ENCODE assay signal across 8 cellular contexts in the genomic region with DNA sequence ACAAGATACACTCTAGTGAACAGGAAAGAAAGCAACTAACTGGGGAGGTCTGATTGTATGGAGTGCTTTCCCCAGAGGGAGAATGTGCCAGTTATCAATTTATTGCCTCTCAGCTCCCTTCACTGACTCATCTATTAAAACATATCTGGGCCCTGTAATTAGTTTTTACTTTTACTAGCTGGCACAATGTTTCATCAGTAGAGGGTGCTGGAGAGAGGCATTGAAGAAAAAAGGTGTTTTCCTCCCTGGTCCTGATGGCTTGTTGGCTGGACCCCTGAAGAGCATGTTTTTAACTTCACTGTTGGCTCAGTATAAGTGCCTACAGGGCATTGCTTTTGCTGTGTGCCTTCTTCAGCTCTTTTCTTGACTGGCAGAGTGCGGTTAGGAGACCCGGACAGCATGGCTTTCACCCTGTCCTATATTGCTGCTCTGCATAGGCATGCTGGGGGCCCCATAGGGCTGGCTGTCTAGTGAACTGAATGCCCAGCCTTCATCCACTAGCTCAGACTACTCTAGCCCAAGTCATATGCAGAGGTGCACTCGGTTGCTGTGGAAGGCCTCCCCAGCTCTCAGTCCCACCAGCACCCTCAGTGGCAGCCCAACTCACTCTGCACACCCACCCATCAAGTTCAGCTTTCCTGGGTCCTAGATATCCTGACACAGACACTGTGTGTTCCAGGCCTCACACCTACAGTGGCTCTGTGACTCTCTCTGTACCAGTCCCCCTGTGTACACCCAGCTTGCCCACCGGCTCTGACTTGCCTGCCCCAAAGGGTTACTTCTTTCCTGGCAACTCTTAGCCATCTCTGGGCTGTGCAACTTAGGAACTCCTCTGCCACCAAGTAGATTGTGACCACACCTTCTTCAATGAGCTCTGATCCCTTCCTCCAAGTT.
DNase-seq lines count a peak whose midpoint lies in the region; ATAC-seq and TF ChIP-seq lines count a peak whose summit lies in the region.

No MANE protein-coding gene starts in this region.

- H2AFZ ChIP-seq in SU-DHL-6 (ENCODE audit: low read depth, low read length, severe bottlenecking) = peak overlapping the region; percentile 57

- H3K27me3 ChIP-seq in Caco-2 (replicated peaks; ENCODE audit: control insufficient read depth, insufficient read depth, low read length) = no peaks in the 10 kb centered on the region
- H3K27me3 ChIP-seq in SU-DHL-6 (ENCODE audit: low read length) = no peaks in the 10 kb centered on the region

- H3K4me3 ChIP-seq in Caco-2 (ENCODE audit: low read depth, low read length) (no peak overlapping the region), SU-DHL-6 (ENCODE audit: insufficient read depth, low read length, poor library complexity, severe bottlenecking) (peak overlapping the region; percentile 9)

- H3K4me2 ChIP-seq in SU-DHL-6 (ENCODE audit: low read depth, low read length, poor library complexity, severe bottlenecking) = peak overlapping the region; percentile 41

- no peak overlapping the region for H3K4me3 Mint-ChIP-seq in Caco-2 (ENCODE audit: unreplicated experiment)

- no peaks in the 10 kb centered on the region for H3K79me2 ChIP-seq in SU-DHL-6 (ENCODE audit: insufficient read depth, low read length)

- H3K9me3 Mint-ChIP-seq in Caco-2 (ENCODE audit: unreplicated experiment) = peaks cover 3% of the 10 kb centered on the region

- CTCF ChIA-PET in Caco-2 (lab: Charles Lee) = no interaction called here

- no peak overlapping the region for H3K27ac Mint-ChIP-seq in Caco-2 (ENCODE audit: unreplicated experiment)

- DNase-seq in Caco-2 = no peak
- peak; percentile 35 for DNase-seq in kidney glomerular epithelial cell (lab: John Stamatoyannopoulos, UW)
- DNase-seq in NOMO-1 treated with DMSO at 0.1 percent for 48 hours (lab: John Stamatoyannopoulos, UW; ENCODE audit: unreplicated experiment) = no peak
- no peak for DNase-seq in NCI-H1105 (lab: John Stamatoyannopoulos, UW)
- no peak for DNase-seq in substantia nigra (lab: John Stamatoyannopoulos, UW)

- peaks cover 7% of the 10 kb centered on the region for H3K4me1 Mint-ChIP-seq in Caco-2 (ENCODE audit: low read depth, unreplicated experiment)

- no peaks in the 10 kb centered on the region for H3K27me3 Mint-ChIP-seq in Caco-2 (ENCODE audit: insufficient read depth, unreplicated experiment)

- H3K4me1 ChIP-seq in Caco-2 = no peaks in the 10 kb centered on the region

- no peaks in the 10 kb centered on the region for H4K20me1 ChIP-seq in SU-DHL-6 (ENCODE audit: low read depth, low read length)

- H3K9me3 ChIP-seq in Caco-2 = peaks cover 4% of the 10 kb centered on the region; the same call in 1 of the 2 replicates
- H3K9me3 ChIP-seq in SU-DHL-6 (ENCODE audit: insufficient read depth, low read length) = no peaks in the 10 kb centered on the region

- no peaks in the 10 kb centered on the region for H3K36me3 Mint-ChIP-seq in Caco-2 (ENCODE audit: insufficient read depth, unreplicated experiment)

- H3K9me2 ChIP-seq in SU-DHL-6 (replicated peaks; ENCODE audit: insufficient read depth, low read length) = no peaks in the 10 kb centered on the region

- H3F3A ChIP-seq in SU-DHL-6 (ENCODE audit: insufficient read depth) = peaks cover 14% of the 10 kb centered on the region; the same call in 1 of the 2 replicates

- TF ChIP-seq CTCF in Caco-2 (IDR thresholded peaks at IDR 0.05; ENCODE audit: insufficient read depth in 1 of 2, low read depth in 1 of 2, low read length in 1 of 2, severe bottlenecking in 1 of 2, unreplicated experiment in 1 of 2) (peak; percentile 5 to 29), SU-DHL-6 (IDR thresholded peaks at IDR 0.05; ENCODE audit: insufficient read depth, low read length, poor library complexity, severe bottlenecking) (peak; percentile 67)

- intact Hi-C loops in Caco-2 (cut with micrococcal nuclease; ENCODE audit: unreplicated experiment) = no loop called here

- H3K9ac ChIP-seq in SU-DHL-6 (ENCODE audit: low read length) = peak overlapping the region; percentile 26

- BruUV-seq in Caco-2 (replicated peaks; lab: Mats Ljungman, UMichigan) = no TSS peak

- H3K36me3 ChIP-seq in Caco-2 (ENCODE audit: control insufficient read depth, insufficient read depth, low read length) (no peaks in the 10 kb centered on the region), SU-DHL-6 (ENCODE audit: low read length) (no peaks in the 10 kb centered on the region)

- ATAC-seq in GM21447 (IDR thresholded peaks at IDR 0.05; ENCODE audit: unreplicated experiment) (peak; percentile 24), HG03025 (IDR thresholded peaks at IDR 0.05; ENCODE audit: low FRiP score, unreplicated experiment) (no peak)

- peak overlapping the region; percentile 77 for H3K27ac ChIP-seq in SU-DHL-6 (ENCODE audit: low read depth, low read length)
- H3K27ac ChIP-seq in substantia nigra (ENCODE audit: low read depth, low read length, poor library complexity, severe bottlenecking) = no peak overlapping the region

- POLR2A ChIA-PET in Caco-2 (lab: Charles Lee) = no interaction called here
